38 cellular contexts compared by ENCODE assay signal in genomic region chr5:53476019-53476418, GRCh38. TPM values are rescaled to one million over a fixed set of nuclear protein-coding genes. Genes with fewer than 3 reads are reported as not detected.
"Had no signal": no experiment of that assay in that cellular context is flagged by ENCODE, and none has a peak within 500 bp of the region (broad histone marks: within the 10 kb centered on the region; RNA-seq: fewer than 3 reads in every experiment).

No MANE protein-coding gene starts in this region.

- ATAC-seq: activated CD4-positive, alpha-beta T cell treated with anti-CD3 and anti-CD28 coated beads for 36 hours; activated CD4-positive, CD25-positive, alpha-beta regulatory T cell treated with anti-CD3 and anti-CD28 coated beads, Interleukin-2, amount 50 U/mL, for 24 hours; activated CD8-positive, alpha-beta memory T cell treated with anti-CD3 and anti-CD28 coated beads, Interleukin-2, amount 10 ng/mL, durations not matched to agents 7 days and 5 days; activated CD8-positive, alpha-beta T cell treated with anti-CD3 and anti-CD28 coated beads, Interleukin-2, amount 10 ng/mL, durations not matched to agents 7 days and 5 days; activated naive CD8-positive, alpha-beta T cell treated with anti-CD3 and anti-CD28 coated beads, Interleukin-2, amount 50 U/mL, for 24 hours; WTC11 had no signal

- H3K36me3 ChIP-seq: ascending aorta, cardiac muscle cell, WERI-Rb-1 had no signal

- H3K4me1 ChIP-seq: ascending aorta had no signal

- H3K4me3 ChIP-seq: ascending aorta, cardiac muscle cell had no signal

- H3K27me3 ChIP-seq: ascending aorta, cardiac muscle cell had no signal

- DNase-seq: activated CD4-positive, alpha-beta memory T cell treated with anti-CD3 and anti-CD28 coated beads, Interleukin-2, amount 10 ng/mL, durations not matched to agents 7 days and 5 days; activated CD4-positive, alpha-beta T cell treated with anti-CD3 and anti-CD28 coated beads for 1 hour; activated CD4-positive, alpha-beta T cell treated with anti-CD3 and anti-CD28 coated beads for 36 hours; activated CD4-positive, alpha-beta T cell treated with anti-CD3 and anti-CD28 coated beads for 48 hours; activated CD4-positive, alpha-beta T cell treated with anti-CD3 and anti-CD28 coated beads, Interleukin-2, amount 10 ng/mL, durations not matched to agents 7 days and 5 days; activated CD4-positive, alpha-beta T cell treated with anti-CD3 and anti-CD28 coated beads, Interleukin-2, amount 50 U/mL, for 48 hours; activated CD4-positive, CD25-positive, alpha-beta regulatory T cell; activated CD8-positive, alpha-beta memory T cell treated with anti-CD3 and anti-CD28 coated beads for 24 hours; activated CD8-positive, alpha-beta memory T cell treated with anti-CD3 and anti-CD28 coated beads, Interleukin-2, amount 10 ng/mL, durations not matched to agents 7 days and 5 days; activated CD8-positive, alpha-beta memory T cell treated with anti-CD3 and anti-CD28 coated beads, Interleukin-2, amount 50 U/mL, for 48 hours; activated CD8-positive, alpha-beta T cell treated with anti-CD3 and anti-CD28 coated beads, Interleukin-2, amount 10 ng/mL, durations not matched to agents 7 days and 5 days; activated effector memory CD4-positive, alpha-beta T cell treated with Interleukin-2 at 50 U/mL for 16 hours; activated gamma-delta T cell; activated naive CD4-positive, alpha-beta T cell treated with anti-CD3 and anti-CD28 coated beads, Interleukin-2, amount 10 ng/mL, durations not matched to agents 7 days and 5 days; activated naive CD4-positive, alpha-beta T cell treated with Interleukin-2 at 50 U/mL for 16 hours; activated naive CD8-positive, alpha-beta T cell treated with anti-CD3 and anti-CD28 coated beads, Interleukin-2, amount 10 ng/mL, durations not matched to agents 7 days and 5 days; activated naive CD8-positive, alpha-beta T cell treated with anti-CD3 and anti-CD28 coated beads, Interleukin-2, amount 50 U/mL, for 24 hours; activated T-cell treated with anti-CD3 and anti-CD28 coated beads, Interleukin-2, amount 50 U/mL, for 24 hours; activated T-cell treated with anti-CD3 and anti-CD28 coated beads, Interleukin-2, amount 50 U/mL, for 48 hours; caudate nucleus; cerebellar nuclear complex; T-helper 1 cell; T-helper 2 cell; T-helper 9 cell; WERI-Rb-1 had no signal

- FAIRE-seq: bronchial epithelial cell, TTC549 had no signal

- H3K36me3 Mint-ChIP-seq: activated CD8-positive, alpha-beta memory T cell treated with anti-CD3 and anti-CD28 coated beads, Interleukin-2, amount 10 ng/mL, durations not matched to agents 7 days and 5 days; activated naive CD4-positive, alpha-beta T cell treated with anti-CD3 and anti-CD28 coated beads, Interleukin-2, amount 10 ng/mL, durations not matched to agents 7 days and 5 days; activated naive CD8-positive, alpha-beta T cell; activated naive CD8-positive, alpha-beta T cell treated with anti-CD3 and anti-CD28 coated beads, Interleukin-2, amount 10 ng/mL, durations not matched to agents 7 days and 5 days; brain; WTC11 had no signal

- H3K27ac ChIP-seq: ascending aorta, cardiac muscle cell, WERI-Rb-1 had no signal

- H3K27ac Mint-ChIP-seq: activated CD4-positive, alpha-beta memory T cell treated with anti-CD3 and anti-CD28 coated beads, Interleukin-2, amount 10 ng/mL, durations not matched to agents 7 days and 5 days; activated CD4-positive, alpha-beta T cell treated with anti-CD3 and anti-CD28 coated beads for 36 hours; activated CD4-positive, alpha-beta T cell treated with anti-CD3 and anti-CD28 coated beads, Interleukin-2, amount 10 ng/mL, durations not matched to agents 7 days and 5 days; activated CD8-positive, alpha-beta memory T cell treated with anti-CD3 and anti-CD28 coated beads, Interleukin-2, amount 10 ng/mL, durations not matched to agents 7 days and 5 days; activated CD8-positive, alpha-beta T cell treated with anti-CD3 and anti-CD28 coated beads, Interleukin-2, amount 10 ng/mL, durations not matched to agents 7 days and 5 days; activated naive CD4-positive, alpha-beta T cell treated with anti-CD3 and anti-CD28 coated beads, Interleukin-2, amount 10 ng/mL, durations not matched to agents 7 days and 5 days; activated naive CD4-positive, alpha-beta T cell treated with anti-CD3 and anti-CD28 coated beads, Interleukin-2, amount 50 U/mL, for 24 hours; activated naive CD8-positive, alpha-beta T cell; activated naive CD8-positive, alpha-beta T cell treated with anti-CD3 and anti-CD28 coated beads, Interleukin-2, amount 10 ng/mL, durations not matched to agents 7 days and 5 days; activated naive CD8-positive, alpha-beta T cell treated with anti-CD3 and anti-CD28 coated beads, Interleukin-2, amount 50 U/mL, for 24 hours; activated T-cell treated with anti-CD3 and anti-CD28 coated beads, Interleukin-2, amount 50 U/mL, for 24 hours; activated T-helper 2 cell treated with anti-CD3 and anti-CD28 coated beads, Interferon-gamma antibody, Interleukin-2, Interleukin-4, amounts not matched to agents 10 μg/mL and 5 μg/mL and 100 μg/mL, durations not matched to agents 14 hours and 24 hours and 36 hours; brain; T-helper 1 cell treated with Interleukin-12 subunit alpha and Interleukin-12 subunit beta and Interleukin-4 antibody, amounts not matched to agents 30 μg/mL and 1 μg/mL, for 36 hours; T-helper 2 cell treated with Interferon-gamma antibody and Interleukin-4, amounts not matched to agents 5 μg/mL and 100 μg/mL, for 36 hours; WTC11 had no signal

- H3K9me3 ChIP-seq: ascending aorta had no signal

- H3K4me3 Mint-ChIP-seq: activated CD4-positive, alpha-beta memory T cell treated with anti-CD3 and anti-CD28 coated beads, Interleukin-2, amount 10 ng/mL, durations not matched to agents 7 days and 5 days; activated CD4-positive, alpha-beta T cell treated with anti-CD3 and anti-CD28 coated beads for 36 hours; activated CD4-positive, alpha-beta T cell treated with anti-CD3 and anti-CD28 coated beads, Interleukin-2, amount 10 ng/mL, durations not matched to agents 7 days and 5 days; activated CD8-positive, alpha-beta memory T cell treated with anti-CD3 and anti-CD28 coated beads, Interleukin-2, amount 10 ng/mL, durations not matched to agents 7 days and 5 days; activated CD8-positive, alpha-beta T cell treated with anti-CD3 and anti-CD28 coated beads, Interleukin-2, amount 10 ng/mL, durations not matched to agents 7 days and 5 days; activated naive CD4-positive, alpha-beta T cell treated with anti-CD3 and anti-CD28 coated beads, Interleukin-2, amount 10 ng/mL, durations not matched to agents 7 days and 5 days; activated naive CD4-positive, alpha-beta T cell treated with anti-CD3 and anti-CD28 coated beads, Interleukin-2, amount 50 U/mL, for 24 hours; activated naive CD8-positive, alpha-beta T cell; activated naive CD8-positive, alpha-beta T cell treated with anti-CD3 and anti-CD28 coated beads, Interleukin-2, amount 10 ng/mL, durations not matched to agents 7 days and 5 days; activated naive CD8-positive, alpha-beta T cell treated with anti-CD3 and anti-CD28 coated beads, Interleukin-2, amount 50 U/mL, for 24 hours; activated T-cell treated with anti-CD3 and anti-CD28 coated beads, Interleukin-2, amount 50 U/mL, for 24 hours; brain; central memory CD8-positive, alpha-beta T cell; T-helper 1 cell treated with Interleukin-12 subunit alpha and Interleukin-12 subunit beta and Interleukin-4 antibody, amounts not matched to agents 30 μg/mL and 1 μg/mL, for 36 hours; T-helper 2 cell treated with Interferon-gamma antibody and Interleukin-4, amounts not matched to agents 5 μg/mL and 100 μg/mL, for 36 hours; WTC11 had no signal

- H3K9me3 Mint-ChIP-seq: activated CD4-positive, alpha-beta memory T cell treated with anti-CD3 and anti-CD28 coated beads, Interleukin-2, amount 10 ng/mL, durations not matched to agents 7 days and 5 days; activated CD4-positive, alpha-beta T cell treated with anti-CD3 and anti-CD28 coated beads, Interleukin-2, amount 10 ng/mL, durations not matched to agents 7 days and 5 days; activated naive CD4-positive, alpha-beta T cell treated with anti-CD3 and anti-CD28 coated beads, Interleukin-2, amount 10 ng/mL, durations not matched to agents 7 days and 5 days; activated naive CD4-positive, alpha-beta T cell treated with anti-CD3 and anti-CD28 coated beads, Interleukin-2, amount 50 U/mL, for 24 hours; activated naive CD8-positive, alpha-beta T cell treated with anti-CD3 and anti-CD28 coated beads, Interleukin-2, amount 10 ng/mL, durations not matched to agents 7 days and 5 days; activated naive CD8-positive, alpha-beta T cell treated with anti-CD3 and anti-CD28 coated beads, Interleukin-2, amount 50 U/mL, for 24 hours; activated T-cell treated with anti-CD3 and anti-CD28 coated beads, Interleukin-2, amount 50 U/mL, for 24 hours; activated T-helper 2 cell treated with anti-CD3 and anti-CD28 coated beads, Interferon-gamma antibody, Interleukin-2, Interleukin-4, amounts not matched to agents 10 μg/mL and 5 μg/mL and 100 μg/mL, durations not matched to agents 14 hours and 24 hours and 36 hours; brain; central memory CD8-positive, alpha-beta T cell; T-helper 1 cell treated with Interleukin-12 subunit alpha and Interleukin-12 subunit beta and Interleukin-4 antibody, amounts not matched to agents 30 μg/mL and 1 μg/mL, for 36 hours; T-helper 2 cell treated with Interferon-gamma antibody and Interleukin-4, amounts not matched to agents 5 μg/mL and 100 μg/mL, for 36 hours; WTC11 had no signal

RNA-seq across cellular contexts. Expression of gene FST, which starts 4.4 kb away (rescaled TPM):
- total RNA-seq: activated CD4-positive, alpha-beta memory T cell treated with anti-CD3 and anti-CD28 coated beads, Interleukin-2, amount 10 ng/mL, durations not matched to agents 7 days and 5 days; activated CD4-positive, alpha-beta T cell treated with anti-CD3 and anti-CD28 coated beads, Interleukin-2, amount 10 ng/mL, durations not matched to agents 7 days and 5 days; activated CD8-positive, alpha-beta T cell treated with anti-CD3 and anti-CD28 coated beads, Interleukin-2, amount 10 ng/mL, durations not matched to agents 7 days and 5 days; activated T-helper 2 cell treated with anti-CD3 and anti-CD28 coated beads, Interferon-gamma antibody, Interleukin-2, Interleukin-4, amounts not matched to agents 10 μg/mL and 5 μg/mL and 100 μg/mL, durations not matched to agents 14 hours and 24 hours and 36 hours had no signal
